In genomic region chr21:43805275-43805800, GRCh38 we compare ENCODE assay signal across 10 cellular contexts. TPM values are rescaled to one million over a fixed set of nuclear protein-coding genes. Genes with fewer than 3 reads are reported as not detected.
A peak's percentile ranks its signal among the peaks of the same experiment; 100 is the strongest.
DNase-seq lines count a peak whose midpoint lies in the region; ATAC-seq, FAIRE-seq and TF ChIP-seq lines count a peak whose summit lies in the region.
"Had no signal": no experiment of that assay in that cellular context is flagged by ENCODE, and none has a peak within 500 bp of the region (broad histone marks: within the 10 kb centered on the region; RNA-seq: fewer than 3 reads in every experiment).

No MANE protein-coding gene starts in this region.

- DNase-seq in GM18507 (ENCODE audit: extremely low spot score, insufficient read length, low read depth): peak; percentile 89
- DNase-seq in GM12878 (ENCODE audit: low read depth, low spot score): peak; percentile 98
- DNase-seq in dermis blood vessel endothelial cell: no peak
- DNase-seq in stimulated activated CD4-positive, alpha-beta T cell treated with anti-CD3 and anti-CD28 coated beads, Interleukin-1b, Interleukin-23, amount 100 ng/mL, for 48 hours: no peak
- no peak for DNase-seq in SKM-1 treated with dmso at 0.1 percent for 144 hours (lab: John Stamatoyannopoulos, UW; ENCODE audit: unreplicated experiment)
- no peak for DNase-seq in UCSD-AML1 (lab: John Stamatoyannopoulos, UW; ENCODE audit: unreplicated experiment)
- DNase-seq: NCI-H187 had no signal

- H3K27ac ChIP-seq in GM12878 (ENCODE audit: control insufficient read depth, insufficient read depth): peak overlapping the region; percentile 98
- H3K27ac ChIP-seq: parathyroid adenoma had no signal

- BruUV-seq in GM12878 (replicated peaks; lab: Mats Ljungman, UMichigan): no TSS peak

- under 1% methylated on average over 13 of the region's 14 CpGs for WGBS in GM12878 (ENCODE audit: insufficient coverage, insufficient replicate concordance, low lambda C conversion rate, missing lambda C conversion rate)

- peak overlapping the region; percentile 74 for H3K9ac ChIP-seq in GM12878 (ENCODE audit: control insufficient read depth, insufficient read depth, low read length)
- H3K9ac ChIP-seq: parathyroid adenoma had no signal

- H3K27me3 ChIP-seq in GM12878 (replicated peaks in 1 of 2; ENCODE audit: control insufficient read depth in 2 of 2, insufficient read depth in 2 of 2, low read length in 1 of 2): no peaks in the 10 kb centered on the region

- no peak overlapping the region for H3K4me3 ChIP-seq in GM12878

- no peaks in the 10 kb centered on the region for H4K20me1 ChIP-seq in GM12878 (ENCODE audit: control insufficient read depth, insufficient read depth)

- TF ChIP-seq CTCF in GM12878 (IDR thresholded peaks at IDR 0.05 in 2 of 3, conservative IDR thresholded peaks at IDR 0.05 in 1 of 3; ENCODE audit: control insufficient read depth in 2 of 3, extremely low read depth in 1 of 3, insufficient read depth in 1 of 3, low read depth in 3 of 3, low read length in 3 of 3): no peak

- TF ChIP-seq RAD21 in GM12878 (IDR thresholded peaks at IDR 0.05; ENCODE audit: insufficient read depth, low read depth, low read length): no peak

- intact Hi-C loops in GM12878 (cut with micrococcal nuclease; ENCODE audit: unreplicated experiment): loop anchor here (1.0 kb wide), 2 partner anchors 16 to 115 kb away; partner anchors contain the start of gene RRP1

- in situ Hi-C loops in GM12878 (cut with MboI): loop anchor here (5.0 kb wide), 2 partner anchors 117 to 172 kb away; no protein-coding TSS in a partner anchor

- peak overlapping the region; percentile 91 for H3K4me2 ChIP-seq in GM12878 (ENCODE audit: control insufficient read depth, insufficient read depth)

- no peaks in the 10 kb centered on the region for H3K9me3 ChIP-seq in GM12878 (replicated peaks; ENCODE audit: control insufficient read depth, insufficient read depth, low read length)

- CTCF ChIA-PET in GM12878 (lab: Yijun Ruan, JAX): interaction anchor here (0.7 to 1.9 kb wide), 2 partner anchors 16 to 133 kb away, joined by 4 to 5 read pairs; partner anchors contain the start of gene RRP1

- SMC1A ChIA-PET in GM12878 (lab: Charles Lee; ENCODE audit: uncharacterized antibody, unreplicated experiment): interaction anchor here (0.8 to 1.7 kb wide), 3 partner anchors 15 to 116 kb away, joined by 3 to 5 read pairs (median 4); no protein-coding TSS in a partner anchor

- no peak for TF ChIP-seq POLR2A in GM12878 (IDR thresholded peaks at IDR 0.05; ENCODE audit: low read depth, low read length)

- no peak overlapping the region for H2AFZ ChIP-seq in GM12878 (ENCODE audit: control insufficient read depth, low read depth, low read length)
- H2AFZ ChIP-seq: parathyroid adenoma had no signal

- H3K4me1 ChIP-seq in GM12878 (ENCODE audit: control insufficient read depth, insufficient read depth, low read length): peaks cover 49% of the 10 kb centered on the region
- H3K4me1 ChIP-seq: parathyroid adenoma had no signal

- RAD21 ChIA-PET in GM12878 (lab: Charles Lee; ENCODE audit: unreplicated experiment): interaction anchor here (0.6 to 1.6 kb wide), 9 partner anchors 12 to 133 kb away, joined by 3 to 9 read pairs (median 3); partner anchors contain the start of gene RRP1

- peaks cover 7% of the 10 kb centered on the region for H3K79me2 ChIP-seq in GM12878 (ENCODE audit: control insufficient read depth, insufficient read depth, low read length)
- H3K79me2 ChIP-seq: parathyroid adenoma had no signal

- peaks cover 11 to 33% of the 10 kb centered on the region in 2 experiments for H3K36me3 ChIP-seq in GM12878 (ENCODE audit: control insufficient read depth in 2 of 2, insufficient read depth in 2 of 2, low read length in 1 of 2)

- POLR2A ChIA-PET in GM12878 (lab: Charles Lee): interaction anchor here (0.6 to 1.6 kb wide), 9 partner anchors 16 to 208 kb away, joined by 3 to 9 read pairs (median 4); partner anchors contain the start of gene RRP1

- peak; percentile 99 for FAIRE-seq in GM18507 (lab: Jason Lieb, UNC)
- peak; percentile 98 for FAIRE-seq in GM12878 (lab: Jason Lieb, UNC)

- ATAC-seq in GM21360 (IDR thresholded peaks at IDR 0.05; ENCODE audit: unreplicated experiment): peak; percentile 71
- ATAC-seq in HG03159 (IDR thresholded peaks at IDR 0.05; ENCODE audit: unreplicated experiment): peak; percentile 84
- peak; percentile 94 for ATAC-seq in GM12878

- TF ChIP-seq EP300 in GM12878 (IDR thresholded peaks at IDR 0.05; ENCODE audit: borderline replicate concordance in 1 of 2, control insufficient read depth in 1 of 2, low read depth in 2 of 2, low read length in 2 of 2): peak; percentile 88 to 94; a peak in 3 of 4 replicates

TF ChIP-seq in GM12878, 131 proteins besides CTCF, POLR2A, EP300 and RAD21 (continues in another document):
- peak; percentile 88; the same call in 1 of the 2 replicates for TF ChIP-seq TBL1XR1 (IDR thresholded peaks at IDR 0.05; ENCODE audit: low read depth, low read length)

RNA-seq across cellular contexts. Expression of gene RRP1, which starts 16.0 kb away (rescaled TPM):
- 118 and 141 TPM in 2 replicates for total RNA-seq in GM12878 (2013; cell fraction: nucleolus; rRNA removed)
- total RNA-seq in GM12878 (2014; rRNA removed) (32.5 and 40.9 TPM in 2 replicates), GM12878 (2014; rRNA removed; fragmentation: Illumina TruSeq; extraction: Trizol) (22.3 and 23.8 TPM in 2 replicates), GM12878 (2021) (58.7 and 65.3 TPM in 2 replicates), dermis blood vessel endothelial cell (18.4 and 22.7 TPM in 2 replicates)
- polyA plus RNA-seq in GM12878 (2011; ENCODE audit: low read depth): 12.8 TPM
- polyA plus RNA-seq in GM12878 (2011; rRNA removed) (21.8 and 26.0 TPM in 2 replicates), GM12878 (2014; fragmentation: Illumina TruSeq; extraction: Trizol) (27.4 and 48.9 TPM in 2 replicates), GM12878 (2014; fragmentation: Nextera tagmentation; extraction: Ambion mirVana) (1 to 10 TPM in 1 of 2 experiments, under 1 TPM in 1; 0.34 to 4.3 TPM), GM12878 (2014; rRNA removed) (29.3 and 33.8 TPM in 2 replicates), GM12878 (2016; fragmentation: Nextera tagmentation; extraction: Ambion mirVana) (10 to 100 TPM; 56.1 to 70.8 TPM)
- 24.5 and 28.0 TPM in 2 replicates for polyA plus RNA-seq in GM12878 (2011; cell fraction: cytosol; rRNA removed)
- polyA plus RNA-seq in GM12878 (2011; cell fraction: nucleus; rRNA removed): 94.1 and 106 TPM in 2 replicates
- polyA plus RNA-seq in GM12878 (2012): 24.5 and 28.7 TPM in 2 replicates
- 18.4 and 26.8 TPM in 2 replicates for polyA minus RNA-seq in GM12878 (2011; rRNA and poly(A)+ RNA removed)
- 8.8 and 11.2 TPM in 2 replicates for polyA minus RNA-seq in GM12878 (2011; cell fraction: cytosol; rRNA and poly(A)+ RNA removed)
- 38.6 and 59.0 TPM in 2 replicates for polyA minus RNA-seq in GM12878 (2011; cell fraction: nucleus; rRNA and poly(A)+ RNA removed)

RNA-seq across cellular contexts. Expression of gene CSTB, which starts 29.2 kb away (rescaled TPM):
- 9.7 and 10.0 TPM in 2 replicates for total RNA-seq in GM12878 (2013; cell fraction: nucleolus; rRNA removed)
- total RNA-seq in GM12878 (2014; rRNA removed) (18.6 and 25.9 TPM in 2 replicates), GM12878 (2014; rRNA removed; fragmentation: Illumina TruSeq; extraction: Trizol) (20.4 and 20.6 TPM in 2 replicates), GM12878 (2021) (38.3 and 39.5 TPM in 2 replicates), dermis blood vessel endothelial cell (6.3 and 8.5 TPM in 2 replicates)
- polyA plus RNA-seq in GM12878 (2011; ENCODE audit: low read depth): 42.8 TPM
- polyA plus RNA-seq in GM12878 (2011; rRNA removed) (43.3 and 45.6 TPM in 2 replicates), GM12878 (2014; fragmentation: Illumina TruSeq; extraction: Trizol) (30.1 and 53.5 TPM in 2 replicates), GM12878 (2014; fragmentation: Nextera tagmentation; extraction: Ambion mirVana) (10 to 100 TPM; 12.5 to 20.2 TPM), GM12878 (2014; rRNA removed) (51.8 and 68.2 TPM in 2 replicates), GM12878 (2016; fragmentation: Nextera tagmentation; extraction: Ambion mirVana) (10 to 100 TPM; 82.3 to 82.7 TPM)
- 75.9 and 87.5 TPM in 2 replicates for polyA plus RNA-seq in GM12878 (2011; cell fraction: cytosol; rRNA removed)
- polyA plus RNA-seq in GM12878 (2011; cell fraction: nucleus; rRNA removed): 33.9 and 42.2 TPM in 2 replicates
- polyA plus RNA-seq in GM12878 (2012): 56.7 and 57.9 TPM in 2 replicates
- polyA minus RNA-seq in GM12878 (2011; rRNA and poly(A)+ RNA removed): 31.5 and 36.7 TPM in 2 replicates
- 7.4 and 11.2 TPM in 2 replicates for polyA minus RNA-seq in GM12878 (2011; cell fraction: cytosol; rRNA and poly(A)+ RNA removed)
- polyA minus RNA-seq in GM12878 (2011; cell fraction: nucleus; rRNA and poly(A)+ RNA removed): 9.4 and 9.8 TPM in 2 replicates

RNA-seq across cellular contexts. Expression of gene AGPAT3, which starts 59.7 kb away (rescaled TPM):
- 212 and 233 TPM in 2 replicates for total RNA-seq in GM12878 (2013; cell fraction: nucleolus; rRNA removed)
- total RNA-seq in GM12878 (2014; rRNA removed) (46.9 and 47.8 TPM in 2 replicates), GM12878 (2014; rRNA removed; fragmentation: Illumina TruSeq; extraction: Trizol) (26.1 and 28.2 TPM in 2 replicates), GM12878 (2021) (89.5 and 110 TPM in 2 replicates), dermis blood vessel endothelial cell (56.8 and 153 TPM in 2 replicates)
- 17.3 TPM for polyA plus RNA-seq in GM12878 (2011; ENCODE audit: low read depth)
- polyA plus RNA-seq in GM12878 (2011; rRNA removed) (27.6 and 47.8 TPM in 2 replicates), GM12878 (2014; fragmentation: Illumina TruSeq; extraction: Trizol) (19.0 and 28.7 TPM in 2 replicates), GM12878 (2014; fragmentation: Nextera tagmentation; extraction: Ambion mirVana) (1 to 10 TPM; 1.2 to 3.7 TPM), GM12878 (2014; rRNA removed) (50.0 and 53.6 TPM in 2 replicates), GM12878 (2016; fragmentation: Nextera tagmentation; extraction: Ambion mirVana) (10 to 100 TPM; 17.5 to 33.0 TPM)
- polyA plus RNA-seq in GM12878 (2011; cell fraction: cytosol; rRNA removed): 59.2 and 60.5 TPM in 2 replicates
- polyA plus RNA-seq in GM12878 (2011; cell fraction: nucleus; rRNA removed): 80.2 and 83.8 TPM in 2 replicates
- polyA plus RNA-seq in GM12878 (2012): 36.8 and 49.6 TPM in 2 replicates
- polyA minus RNA-seq in GM12878 (2011; rRNA and poly(A)+ RNA removed): 62.2 and 76.5 TPM in 2 replicates
- polyA minus RNA-seq in GM12878 (2011; cell fraction: cytosol; rRNA and poly(A)+ RNA removed): 24.3 and 30.6 TPM in 2 replicates
- polyA minus RNA-seq in GM12878 (2011; cell fraction: nucleus; rRNA and poly(A)+ RNA removed): 23.3 and 43.3 TPM in 2 replicates

Comparison
In these comparisons a context has a peak if more than half of its experiments do, and no peak if none do; other contexts are left out.
1. DNase-seq: peak in GM18507 (single experiment) and GM12878 (single experiment); none in dermis blood vessel endothelial cell (single experiment), stimulated activated CD4-positive, alpha-beta T cell treated with anti-CD3 and anti-CD28 coated beads, Interleukin-1b, Interleukin-23, amount 100 ng/mL, for 48 hours (single experiment), SKM-1 treated with dmso at 0.1 percent for 144 hours (single experiment) and UCSD-AML1 (single experiment).
2. Peak in every context shown above with its lines, with median percentiles within 50 percentile points of each other: ATAC-seq.